8 cellular contexts compared by ENCODE assay signal in the genomic region with DNA sequence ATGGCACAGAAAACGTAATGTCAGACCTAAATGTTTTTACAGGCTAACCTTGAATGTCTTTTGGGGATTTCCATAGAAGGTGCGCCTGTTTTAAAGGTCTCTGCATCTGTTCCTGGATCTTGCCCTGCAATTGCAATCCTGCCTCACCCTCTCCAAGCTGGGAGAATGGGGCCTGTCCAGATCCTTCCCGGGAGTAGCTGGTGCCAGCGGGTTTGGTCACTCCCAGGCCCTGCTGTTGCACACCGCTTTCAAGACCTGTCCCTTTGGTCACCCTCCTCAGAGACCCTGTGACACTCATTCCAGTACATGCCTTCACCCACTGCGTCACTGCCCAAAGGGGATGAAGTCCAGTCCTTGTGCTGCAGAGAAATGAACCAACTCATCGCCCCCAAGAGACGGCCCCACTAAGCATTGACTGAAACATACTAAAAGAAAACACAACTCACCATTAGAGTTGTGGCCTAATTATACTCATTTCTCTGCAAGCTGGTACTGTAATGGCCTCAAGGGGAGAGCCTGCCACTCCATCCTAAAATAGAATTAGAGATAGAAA. TPM values are rescaled to one million over a fixed set of nuclear protein-coding genes. Genes with fewer than 3 reads are reported as not detected.
DNase-seq lines count a peak whose midpoint lies in the region; ATAC-seq, FAIRE-seq and TF ChIP-seq lines count a peak whose summit lies in the region.

No MANE protein-coding gene starts in this region.

- peaks cover 18% of the 10 kb centered on the region for H3K4me1 ChIP-seq in mesenchymal stem cell (ENCODE audit: control insufficient read depth, insufficient read depth, low read depth, low read length)
- H3K4me1 ChIP-seq in thoracic aorta (ENCODE audit: control insufficient read depth in 1 of 2, low read depth in 2 of 2): peaks cover 29 to 51% of the 10 kb centered on the region in 2 donors

- no peak overlapping the region for H3K4me2 ChIP-seq in mesenchymal stem cell (ENCODE audit: low read length, poor library complexity, severe bottlenecking)

- H3K9me3 ChIP-seq in mesenchymal stem cell (ENCODE audit: control insufficient read depth, low read length) (no peaks in the 10 kb centered on the region), thoracic aorta (no peaks in the 10 kb centered on the region)

- peak overlapping the region; percentile 40 to 93 for H2BK12ac ChIP-seq in mesenchymal stem cell (ENCODE audit: low read length in 2 of 2)

- TF ChIP-seq CTCF in thoracic aorta (IDR thresholded peaks at IDR 0.05) (no peak), D721Med (IDR thresholded peaks at IDR 0.05; ENCODE audit: insufficient read depth, missing control alignments) (no peak)

- H4K8ac ChIP-seq in mesenchymal stem cell (ENCODE audit: low read length): peak overlapping the region; percentile 42

- H3K18ac ChIP-seq in mesenchymal stem cell (ENCODE audit: low read depth in 1 of 2, low read length in 2 of 2): peak overlapping the region; percentile 78 to 90

- no peak overlapping the region for H2AFZ ChIP-seq in mesenchymal stem cell (ENCODE audit: low read depth, low read length)

- no peaks in the 10 kb centered on the region for H3K79me1 ChIP-seq in mesenchymal stem cell (replicated peaks; ENCODE audit: low read length, poor library complexity, severe bottlenecking)

- H2BK120ac ChIP-seq in mesenchymal stem cell (ENCODE audit: low read depth, low read length): peak overlapping the region; percentile 92

- peak overlapping the region; percentile 97 for H3K9ac ChIP-seq in mesenchymal stem cell (ENCODE audit: low read length)

- peak overlapping the region in 1 of 2 experiments; percentile 70 for H3K4me3 ChIP-seq in mesenchymal stem cell (ENCODE audit: insufficient read depth in 1 of 2, low read depth in 1 of 2, low read length in 2 of 2)
- peak overlapping the region; percentile 77 for H3K4me3 ChIP-seq in thoracic aorta

- H3K27me3 ChIP-seq in mesenchymal stem cell (ENCODE audit: control insufficient read depth in 1 of 2, insufficient read depth in 1 of 2, low read length in 2 of 2): no peaks in the 10 kb centered on the region
- no peaks in the 10 kb centered on the region for H3K27me3 ChIP-seq in thoracic aorta (replicated peaks; ENCODE audit: insufficient read depth)

- H4K91ac ChIP-seq in mesenchymal stem cell (ENCODE audit: low read length): peak overlapping the region; percentile 92

- peak overlapping the region in 1 of 2 experiments; percentile 6 for H3K23ac ChIP-seq in mesenchymal stem cell (ENCODE audit: low read length in 2 of 2)

- ATAC-seq in thoracic aorta (ENCODE audit: insufficient number of reproducible peaks, low FRiP score, low read depth) (peak; percentile 5), GM21619 (IDR thresholded peaks at IDR 0.05; ENCODE audit: unreplicated experiment) (no peak)

- peak overlapping the region; percentile 69 to 76 for H3K4ac ChIP-seq in mesenchymal stem cell (ENCODE audit: low read depth in 1 of 2, low read length in 2 of 2)

- H3K27ac ChIP-seq in mesenchymal stem cell (ENCODE audit: low read length, poor library complexity, severe bottlenecking) (peak overlapping the region; percentile 97), thoracic aorta (peak overlapping the region; percentile 98 to 100)

- peak overlapping the region in 1 of 2 experiments; percentile 61 for H3K14ac ChIP-seq in mesenchymal stem cell (ENCODE audit: low read length in 2 of 2)

- WGBS in mesenchymal stem cell: 70% methylated on average over 8 of the region's 8 CpGs

- peak overlapping the region; percentile 92 for H2BK15ac ChIP-seq in mesenchymal stem cell (ENCODE audit: low read depth, poor library complexity, severe bottlenecking)

- peak overlapping the region; percentile 4 for H2BK5ac ChIP-seq in mesenchymal stem cell (ENCODE audit: low read depth, low read length, poor library complexity, severe bottlenecking)

- H2AK5ac ChIP-seq in mesenchymal stem cell (ENCODE audit: low read length, severe bottlenecking): peak overlapping the region; percentile 99

- H3K36me3 ChIP-seq in mesenchymal stem cell (ENCODE audit: control insufficient read depth in 1 of 2, insufficient read depth in 2 of 2, low read depth in 1 of 2, low read length in 2 of 2) (peaks cover 15 to 19% of the 10 kb centered on the region in 2 experiments), thoracic aorta (peaks cover 8% of the 10 kb centered on the region)

- FAIRE-seq in D721Med (lab: Jason Lieb, UNC): no peak

- DNase-seq in NCI-H510A (lab: John Stamatoyannopoulos, UW) (peak; percentile 36), NCI-H510A treated with DMSO at 0.1 percent for 48 hours (lab: John Stamatoyannopoulos, UW) (no peak), SHP77 treated with DMSO at 0.1 percent for 48 hours (lab: John Stamatoyannopoulos, UW) (peak; percentile 70), cerebellar cortex (ENCODE audit: low spot score) (peak; percentile 75), mesenchymal stem cell (no peak), thoracic aorta (ENCODE audit: low spot score) (no peak), D721Med (ENCODE audit: insufficient read length, low spot score) (no peak)

RNA-seq across cellular contexts. Expression of a gene that starts 1.9 kb away (rescaled TPM):
- polyA plus RNA-seq in mesenchymal stem cell (2013, experiment 1 of 2): 98.6 TPM
- polyA plus RNA-seq in mesenchymal stem cell (2013, experiment 2 of 2): 94.7 TPM
- 100 to 1,000 TPM; 114 to 175 TPM for total RNA-seq in thoracic aorta

Comparison
In these comparisons a context has a peak if more than half of its experiments do, and no peak if none do; other contexts are left out.
1. DNase-seq: peak in NCI-H510A (single experiment), SHP77 treated with DMSO at 0.1 percent for 48 hours (single experiment) and cerebellar cortex (single experiment); none in NCI-H510A treated with DMSO at 0.1 percent for 48 hours (single experiment), mesenchymal stem cell (single experiment), thoracic aorta (single experiment) and D721Med (single experiment).